In the genomic region with DNA sequence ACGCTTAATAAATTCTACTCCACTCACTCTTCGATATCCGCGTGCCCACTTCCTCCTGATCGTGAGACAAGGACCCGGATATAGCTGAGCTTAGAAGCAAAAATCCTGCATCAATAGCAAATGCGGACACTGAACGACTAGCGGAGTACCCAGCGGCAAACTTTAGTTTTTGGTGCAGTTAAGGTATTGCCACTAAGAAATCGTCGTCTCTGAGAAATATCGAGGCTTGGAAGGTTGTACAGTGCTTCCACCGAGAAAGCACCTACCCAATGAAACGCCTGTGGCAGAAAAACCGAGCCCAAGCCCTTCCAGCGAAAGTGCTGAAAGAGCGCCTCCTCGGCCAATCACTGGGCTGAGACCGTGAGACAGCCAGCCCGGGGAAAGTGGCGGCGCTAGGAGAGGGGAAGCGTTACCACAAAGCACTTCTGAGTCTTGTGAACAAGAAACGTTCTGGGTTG, we compare ENCODE assay signal across 8 cellular contexts. TPM values are rescaled to one million over a fixed set of nuclear protein-coding genes. Genes with fewer than 3 reads are reported as not detected.
A peak's percentile ranks its signal among the peaks of the same experiment; 100 is the strongest.
DNase-seq lines count a peak whose midpoint lies in the region; ATAC-seq and TF ChIP-seq lines count a peak whose summit lies in the region.

No MANE protein-coding gene starts in this region.

- H3K4me1 ChIP-seq in Peyer's patch (peaks cover 0 to 4% (median 0%) of the 10 kb centered on the region in 4 donors), neuronal stem cell (ENCODE audit: control insufficient read depth in 2 of 2, insufficient read depth in 1 of 2, low read depth in 1 of 2, low read length in 2 of 2) (peaks cover 0 to 6% of the 10 kb centered on the region in 2 donors), tibial nerve (peaks cover 0 to 25% (median 5%) of the 10 kb centered on the region in 4 donors)

- H3K27ac Mint-ChIP-seq in activated T-cell treated with anti-CD3 and anti-CD28 coated beads, Interleukin-2, amount 50 U/mL, for 72 hours = peak overlapping the region; percentile 91

- H3K4me3 ChIP-seq in Peyer's patch (peak overlapping the region; percentile 47 to 59 (median 55)), fibroblast of mammary gland (ENCODE audit: control insufficient read depth, low read depth, low read length) (peak overlapping the region; percentile 53), neuronal stem cell (ENCODE audit: low read length in 2 of 2) (peak overlapping the region; percentile 44 to 71), tibial nerve (peak overlapping the region; percentile 41 to 57 (median 49))

- no peaks in the 10 kb centered on the region for H3K36me3 Mint-ChIP-seq in activated T-cell treated with anti-CD3 and anti-CD28 coated beads, Interleukin-2, amount 50 U/mL, for 72 hours (ENCODE audit: insufficient read depth in 2 of 2)

- no peak overlapping the region for H2BK12ac ChIP-seq in neuronal stem cell (ENCODE audit: low read length)

- peak overlapping the region; percentile 75 for H3K4me2 ChIP-seq in neuronal stem cell (ENCODE audit: insufficient read depth, low read length, poor library complexity, severe bottlenecking)

- peak overlapping the region; percentile 89 to 91 for H3K4me3 Mint-ChIP-seq in activated T-cell treated with anti-CD3 and anti-CD28 coated beads, Interleukin-2, amount 50 U/mL, for 72 hours

- peak overlapping the region; percentile 56 for H3K9ac ChIP-seq in neuronal stem cell (ENCODE audit: low read depth, low read length, poor library complexity)

- WGBS in neuronal stem cell (ENCODE audit: extremely low coverage in 2 of 2, insufficient read length in 2 of 2, insufficient replicate concordance in 1 of 2), 2 donors = no CpG with 5 or more reads among the region's 25 CpGs
- 1% methylated on average over 25 of the region's 25 CpGs for WGBS in tibial nerve, 2 donors

- H2BK120ac ChIP-seq in neuronal stem cell (ENCODE audit: low read depth, low read length) = no peak overlapping the region

- H3K4ac ChIP-seq in neuronal stem cell (ENCODE audit: low read length) = no peak overlapping the region

- no peak overlapping the region for H2BK15ac ChIP-seq in neuronal stem cell (ENCODE audit: low read length)

- H2AFZ ChIP-seq in neuronal stem cell (ENCODE audit: low read length) = peak overlapping the region; percentile 81

- no peak overlapping the region for H2AK5ac ChIP-seq in neuronal stem cell (ENCODE audit: low read depth, low read length)

- ATAC-seq in GM21825 (IDR thresholded peaks at IDR 0.05; ENCODE audit: unreplicated experiment) = peak; percentile 45
- peak; percentile 75 to 80 for ATAC-seq in activated T-cell treated with anti-CD3 and anti-CD28 coated beads, Interleukin-2, amount 50 U/mL, for 72 hours (replicated peaks in 1 of 2)

- no peaks in the 10 kb centered on the region for H3K79me1 ChIP-seq in neuronal stem cell (ENCODE audit: low read depth, low read length)

- no peak overlapping the region for H2BK5ac ChIP-seq in neuronal stem cell (ENCODE audit: low read length)

- no peaks in the 10 kb centered on the region for H3K36me3 ChIP-seq in KOPT-K1 (ENCODE audit: insufficient read depth, low read length)
- no peaks in the 10 kb centered on the region for H3K36me3 ChIP-seq in Peyer's patch
- no peaks in the 10 kb centered on the region for H3K36me3 ChIP-seq in neuronal stem cell (replicated peaks in 1 of 2; ENCODE audit: control insufficient read depth in 2 of 2, insufficient read depth in 2 of 2, low read length in 2 of 2)
- H3K36me3 ChIP-seq in tibial nerve = no peaks in the 10 kb centered on the region

- TF ChIP-seq EP300 in tibial nerve (IDR thresholded peaks at IDR 0.05) = no peak

- H3K14ac ChIP-seq in neuronal stem cell (ENCODE audit: low read length) = no peak overlapping the region

- H3K18ac ChIP-seq in neuronal stem cell (ENCODE audit: low read length) = no peak overlapping the region

- H3K27me3 ChIP-seq in Peyer's patch (no peaks in the 10 kb centered on the region), neuronal stem cell (ENCODE audit: control insufficient read depth in 3 of 3, insufficient read depth in 3 of 3, low read depth in 1 of 3, low read length in 3 of 3) (peaks cover 0 to 47% (median 3%) of the 10 kb centered on the region in 3 experiments), tibial nerve (no peaks in the 10 kb centered on the region)

- H4K8ac ChIP-seq in neuronal stem cell (ENCODE audit: low read depth, low read length) = no peak overlapping the region

- H3K4me1 Mint-ChIP-seq in activated T-cell treated with anti-CD3 and anti-CD28 coated beads, Interleukin-2, amount 50 U/mL, for 72 hours (ENCODE audit: low read depth) = peaks cover 41% of the 10 kb centered on the region

- no peak overlapping the region for H4K91ac ChIP-seq in neuronal stem cell (ENCODE audit: low read depth, low read length, poor library complexity)

- H3K9me3 Mint-ChIP-seq in activated T-cell treated with anti-CD3 and anti-CD28 coated beads, Interleukin-2, amount 50 U/mL, for 72 hours = no peaks in the 10 kb centered on the region

- H3K27me3 Mint-ChIP-seq in activated T-cell treated with anti-CD3 and anti-CD28 coated beads, Interleukin-2, amount 50 U/mL, for 72 hours (ENCODE audit: low read depth) = no peaks in the 10 kb centered on the region

- TF ChIP-seq CTCF in Peyer's patch (IDR thresholded peaks at IDR 0.05) (no peak), fibroblast of mammary gland (conservative IDR thresholded peaks at IDR 0.05; ENCODE audit: control insufficient read depth, insufficient read depth, low read depth, low read length) (no peak), tibial nerve (IDR thresholded peaks at IDR 0.05) (peak in 1 of 5 experiments; percentile 5)

- TF ChIP-seq POLR2A in Peyer's patch (IDR thresholded peaks at IDR 0.05) (no peak), tibial nerve (IDR thresholded peaks at IDR 0.05) (no peak)

- DNase-seq in Daoy (ENCODE audit: low read depth) = peak; percentile 88
- peak; percentile 75 to 89 (median 75) for DNase-seq in Peyer's patch
- DNase-seq in activated T-cell treated with anti-CD3 and anti-CD28 coated beads, Interleukin-2, amount 50 U/mL, for 72 hours = peak; percentile 85 to 90
- peak; percentile 76 for DNase-seq in fibroblast of mammary gland (ENCODE audit: low read depth)
- no peak for DNase-seq in neuronal stem cell (ENCODE audit: low spot score)
- DNase-seq in tibial nerve (ENCODE audit: low spot score in 2 of 2) = peak; percentile 22 to 47

- H3K23ac ChIP-seq in neuronal stem cell (ENCODE audit: low read depth, low read length, poor library complexity) = no peak overlapping the region

- H3K9me3 ChIP-seq in KOPT-K1 (ENCODE audit: insufficient read depth, low read length, poor library complexity, severe bottlenecking) (no peaks in the 10 kb centered on the region), Peyer's patch (no peaks in the 10 kb centered on the region), neuronal stem cell (replicated peaks in 1 of 2; ENCODE audit: control insufficient read depth in 2 of 2, insufficient read depth in 1 of 2, low read depth in 1 of 2, low read length in 2 of 2) (peaks cover 0 to 1% of the 10 kb centered on the region in 2 donors), tibial nerve (no peaks in the 10 kb centered on the region)

- H3K27ac ChIP-seq in KOPT-K1 (ENCODE audit: low read depth, low read length, poor library complexity, severe bottlenecking) = peak overlapping the region; percentile 97
- H3K27ac ChIP-seq in Peyer's patch = peak overlapping the region; percentile 85 to 93 (median 87)
- H3K27ac ChIP-seq in neuronal stem cell (replicated peaks; ENCODE audit: low read length) = peak overlapping the region; percentile 64
- peak overlapping the region; percentile 67 to 95 (median 94) for H3K27ac ChIP-seq in tibial nerve

RNA-seq across cellular contexts. Expression of a gene that starts 32.2 kb away (rescaled TPM):
- 2.9 TPM in 2 replicates for total RNA-seq in Daoy (2014; rRNA removed; shearing (Covaris generic))
- 10 to 100 TPM in 1 of 4 donors, 1 to 10 TPM in 3; 3.9 to 18.2 (median 5.8) TPM for total RNA-seq in Peyer's patch
- total RNA-seq in activated T-cell treated with anti-CD3 and anti-CD28 coated beads, Interleukin-2, amount 50 U/mL, for 72 hours = 10 to 100 TPM in 1 of 2 donors, 1 to 10 TPM in 1; 9.9 to 10.0 TPM
- 0.07 TPM for polyA plus RNA-seq in neuronal stem cell (2013, experiment 1 of 2)
- polyA plus RNA-seq in neuronal stem cell (2013, experiment 2 of 2) = 0.07 TPM
- total RNA-seq in tibial nerve = 1 to 10 TPM; 5.4 to 9.0 (median 8.1) TPM
